In genomic region chr2:121627525-121628050, GRCh38 we compare ENCODE assay signal across 1 cellular context.
TF ChIP-seq lines count a peak whose summit lies in the region.

No MANE protein-coding gene starts in this region.

TF ChIP-seq in HepG2, 621 proteins besides CTCF, POLR2A, EP300 and RAD21 (continued from another document):
- TF ChIP-seq HMGXB4 (CRISPR knock-in tag; IDR thresholded peaks at IDR 0.05; ENCODE audit: borderline replicate concordance in 1 of 2, low read depth in 1 of 2) (no peak), TCF7L2 (IDR thresholded peaks at IDR 0.05; ENCODE audit: low read depth, low read length) (no peak), GATAD2A (CRISPR knock-in tag; IDR thresholded peaks at IDR 0.05) (no peak), ZFX (CRISPR knock-in tag; IDR thresholded peaks at IDR 0.05; ENCODE audit: low read depth) (no peak), ZBTB10 (CRISPR knock-in tag; IDR thresholded peaks at IDR 0.05; ENCODE audit: borderline replicate concordance) (no peak), EHMT2 (IDR thresholded peaks at IDR 0.05; ENCODE audit: borderline replicate concordance, low read depth, low read length) (no peak), FOXA3 (CRISPR knock-in tag; IDR thresholded peaks at IDR 0.05) (0 out of 2 replicates have a peak, but pooled peaks have one; percentile 11), SRF (IDR thresholded peaks at IDR 0.05; ENCODE audit: low read depth, low read length) (no peak), MAFK (conservative IDR thresholded peaks at IDR 0.05 in 1 of 2, IDR thresholded peaks at IDR 0.05 in 1 of 2; ENCODE audit: low read length in 2 of 2) (peak; percentile 84 to 89), ZNF878 (CRISPR knock-in tag; IDR thresholded peaks at IDR 0.05) (no peak), ZNF589 (CRISPR knock-in tag; conservative IDR thresholded peaks at IDR 0.05) (no peak), ELK4 (CRISPR knock-in tag; IDR thresholded peaks at IDR 0.05; ENCODE audit: borderline replicate concordance) (no peak), ADNP (CRISPR knock-in tag; IDR thresholded peaks at IDR 0.05) (no peak), PRDM10 (CRISPR knock-in tag; IDR thresholded peaks at IDR 0.05; ENCODE audit: low read depth) (no peak), ZMYM3 (CRISPR knock-in tag; IDR thresholded peaks at IDR 0.05) (no peak), ZNF614 (CRISPR knock-in tag; IDR thresholded peaks at IDR 0.05; ENCODE audit: borderline replicate concordance) (no peak), MED13 (CRISPR knock-in tag; IDR thresholded peaks at IDR 0.05) (no peak), KMT2A (CRISPR knock-in tag; IDR thresholded peaks at IDR 0.05) (no peak), MAFF (IDR thresholded peaks at IDR 0.05; ENCODE audit: low read depth, low read length) (peak; percentile 84), ZNF136 (CRISPR knock-in tag; IDR thresholded peaks at IDR 0.05; ENCODE audit: low read depth) (no peak), XRCC5 (optimal IDR thresholded peaks at IDR 0.05; ENCODE audit: low read length) (no peak)
